11 cellular contexts compared by ENCODE assay signal in the genomic region with DNA sequence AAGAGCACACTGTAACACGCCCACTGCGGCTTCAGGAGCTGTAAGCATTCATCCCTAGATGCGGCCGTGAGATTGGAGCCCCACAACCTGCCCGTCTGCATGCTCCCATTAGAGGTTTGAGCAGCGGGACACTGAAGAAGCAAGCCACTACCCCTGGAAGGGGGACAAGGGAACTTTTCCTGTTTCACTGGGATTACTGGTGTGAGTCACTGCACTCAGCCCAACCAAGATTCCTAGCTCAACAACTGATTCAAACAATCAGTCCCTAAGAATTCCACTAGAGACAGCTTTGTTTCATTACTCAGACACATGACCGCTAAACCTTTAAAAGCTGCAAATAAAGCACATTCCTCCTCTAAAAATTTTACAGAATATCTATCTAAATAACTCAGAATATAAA.
A peak's percentile ranks its signal among the peaks of the same experiment; 100 is the strongest.
DNase-seq lines count a peak whose midpoint lies in the region; ATAC-seq, FAIRE-seq and TF ChIP-seq lines count a peak whose summit lies in the region.
"Had no signal": no experiment of that assay in that cellular context is flagged by ENCODE, and none has a peak within 500 bp of the region (broad histone marks: within the 10 kb centered on the region; RNA-seq: fewer than 3 reads in every experiment).

No MANE protein-coding gene starts in this region.

- ATAC-seq in HG03280 (IDR thresholded peaks at IDR 0.05; ENCODE audit: unreplicated experiment), result no peak

- peaks cover 26 to 40% of the 10 kb centered on the region in 2 donors for H3K4me1 ChIP-seq in thyroid gland

- WGBS in thyroid gland, 2 donors, result 37 to 59% methylated on average over 7 of the region's 7 CpGs

- intact Hi-C loops in thyroid gland (cut with DNase I), result no loop called here

- H3K27ac ChIP-seq in thyroid gland, result peak overlapping the region; percentile 89

- FAIRE-seq in H54 (lab: Jason Lieb, UNC), result peak; percentile 93
- FAIRE-seq: islet of Langerhans had no signal

- H3K9me3 ChIP-seq in thyroid gland, result no peaks in the 10 kb centered on the region

- no peak overlapping the region for H3K4me3 ChIP-seq in thyroid gland (replicated peaks in 1 of 3)

- H3K27me3 ChIP-seq in thyroid gland, result no peaks in the 10 kb centered on the region

- no peaks in the 10 kb centered on the region for H3K36me3 ChIP-seq in thyroid gland

- TF ChIP-seq CTCF in thyroid gland (IDR thresholded peaks at IDR 0.05), result peak in 4 of 6 experiments; percentile 13 to 39 (median 27)

- DNase-seq in H54 (ENCODE audit: insufficient read length, low spot score) (peak; percentile 15), amniotic stem cell (lab: John Stamatoyannopoulos, UW) (peak; percentile 27), glomerular visceral epithelial cell (ENCODE audit: extremely low spot score) (peak; percentile 30), thyroid gland (peak; percentile 63 to 69), NCI-H526 treated with DMSO at 0.1 percent for 48 hours (lab: John Stamatoyannopoulos, UW) (no peak), NCI-H446 (lab: John Stamatoyannopoulos, UW) (no peak)
- DNase-seq: NCI-H187, NCI-H82, retina had no signal

- TF ChIP-seq POLR2A in H54 (IDR thresholded peaks at IDR 0.05; ENCODE audit: low read depth, low read length) (no peak), thyroid gland (IDR thresholded peaks at IDR 0.05) (peak in 1 of 2 donors; percentile 29)

Comparison
In these comparisons a context has a peak if more than half of its experiments do, and no peak if none do; other contexts are left out.
1. DNase-seq: peak in H54 (single experiment), amniotic stem cell (single experiment), glomerular visceral epithelial cell (single experiment) and thyroid gland (2 of 2); none in NCI-H526 treated with DMSO at 0.1 percent for 48 hours (single experiment) and NCI-H446 (0 of 2).